ENCODE assay signal across 19 cellular contexts in genomic region chr4:129950217-129950616, GRCh38.
DNase-seq lines count a peak whose midpoint lies in the region; ATAC-seq, FAIRE-seq and TF ChIP-seq lines count a peak whose summit lies in the region.
"Had no signal": no experiment of that assay in that cellular context is flagged by ENCODE, and none has a peak within 500 bp of the region (broad histone marks: within the 10 kb centered on the region; RNA-seq: fewer than 3 reads in every experiment).

No MANE protein-coding gene starts in this region.

- H4K20me1 ChIP-seq in MM.1S (ENCODE audit: insufficient read depth, low read length) (no peaks in the 10 kb centered on the region), PC-3 (ENCODE audit: low read length) (no peaks in the 10 kb centered on the region), GM12878 (ENCODE audit: control insufficient read depth, insufficient read depth) (no peaks in the 10 kb centered on the region)

- H3K4me3 ChIP-seq in MM.1S (ENCODE audit: low read length), result no peak overlapping the region
- H3K4me3 ChIP-seq in PC-3 (ENCODE audit: low read length), result no peak overlapping the region
- no peak overlapping the region for H3K4me3 ChIP-seq in GM12878
- H3K4me3 ChIP-seq: GM23338 had no signal

- no peak for TF ChIP-seq POLR2A in GM12878 (IDR thresholded peaks at IDR 0.05; ENCODE audit: low read depth, low read length)

- TF ChIP-seq EP300 in GM12878 (IDR thresholded peaks at IDR 0.05; ENCODE audit: borderline replicate concordance in 1 of 2, control insufficient read depth in 1 of 2, low read depth in 2 of 2, low read length in 2 of 2), result no peak

- H3K9me3 ChIP-seq in MM.1S (replicated peaks; ENCODE audit: insufficient read depth, low read length) (no peaks in the 10 kb centered on the region), PC-3 (ENCODE audit: low read length) (no peaks in the 10 kb centered on the region), GM12878 (replicated peaks; ENCODE audit: control insufficient read depth, insufficient read depth, low read length) (no peaks in the 10 kb centered on the region)
- H3K9me3 ChIP-seq: Caco-2 had no signal

- H2AFZ ChIP-seq in MM.1S (ENCODE audit: low read length) (no peak overlapping the region), PC-3 (ENCODE audit: low read length) (0 out of 2 replicates have a peak overlapping the region, but pooled peaks have one; percentile 13), GM12878 (ENCODE audit: control insufficient read depth, low read depth, low read length) (no peak overlapping the region)
- H2AFZ ChIP-seq: GM23338 had no signal

- no peak overlapping the region for H3K9ac ChIP-seq in MM.1S (ENCODE audit: low read length)
- no peak overlapping the region for H3K9ac ChIP-seq in PC-3 (ENCODE audit: low read length)
- H3K9ac ChIP-seq in GM12878 (ENCODE audit: control insufficient read depth, insufficient read depth, low read length), result no peak overlapping the region

- peak overlapping the region; percentile 23; the same call in 1 of the 2 replicates for H3K4me2 ChIP-seq in MM.1S (ENCODE audit: low read depth, low read length)
- H3K4me2 ChIP-seq in PC-3 (ENCODE audit: low read length), result no peak overlapping the region
- H3K4me2 ChIP-seq in GM12878 (ENCODE audit: control insufficient read depth, insufficient read depth), result no peak overlapping the region
- H3K4me2 ChIP-seq: GM23338 had no signal

- CTCF ChIA-PET in PC-3 (lab: Charles Lee) (no interaction called here), GM12878 (lab: Yijun Ruan, JAX) (no interaction called here)

- H3K27me3 ChIP-seq in MM.1S (replicated peaks; ENCODE audit: insufficient read depth, low read length), result no peaks in the 10 kb centered on the region
- H3K27me3 ChIP-seq in PC-3 (ENCODE audit: low read length), result no peaks in the 10 kb centered on the region
- no peaks in the 10 kb centered on the region for H3K27me3 ChIP-seq in GM12878 (replicated peaks in 1 of 2; ENCODE audit: control insufficient read depth in 2 of 2, insufficient read depth in 2 of 2, low read length in 1 of 2)

- H3K9me2 ChIP-seq in MM.1S (replicated peaks; ENCODE audit: insufficient read depth, low read length) (no peaks in the 10 kb centered on the region), PC-3 (replicated peaks; ENCODE audit: low read length) (no peaks in the 10 kb centered on the region)

- WGBS in GM12878 (ENCODE audit: insufficient coverage, insufficient replicate concordance, low lambda C conversion rate, missing lambda C conversion rate), result 29% methylated on average over 3 of the region's 3 CpGs

- BruUV-seq in PC-3 (replicated peaks; lab: Mats Ljungman, UMichigan), result no TSS peak
- no TSS peak for BruUV-seq in GM12878 (replicated peaks; lab: Mats Ljungman, UMichigan)

- H3K36me3 ChIP-seq in MM.1S (replicated peaks; ENCODE audit: insufficient read depth, low read length), result no peaks in the 10 kb centered on the region
- H3K36me3 ChIP-seq in PC-3 (ENCODE audit: low read depth, low read length), result no peaks in the 10 kb centered on the region
- H3K36me3 ChIP-seq in GM12878 (ENCODE audit: control insufficient read depth in 2 of 2, insufficient read depth in 2 of 2, low read length in 1 of 2), result no peaks in the 10 kb centered on the region

- no peak for TF ChIP-seq CTCF in MM.1S (IDR thresholded peaks at IDR 0.05; ENCODE audit: low read length)
- no peak for TF ChIP-seq CTCF in PC-3 (conservative IDR thresholded peaks at IDR 0.05; ENCODE audit: low read depth, low read length)
- no peak for TF ChIP-seq CTCF in GM12878 (IDR thresholded peaks at IDR 0.05 in 2 of 3, conservative IDR thresholded peaks at IDR 0.05 in 1 of 3; ENCODE audit: control insufficient read depth in 2 of 3, extremely low read depth in 1 of 3, insufficient read depth in 1 of 3, low read depth in 3 of 3, low read length in 3 of 3)

- H3K79me2 ChIP-seq in MM.1S (ENCODE audit: low read length), result no peaks in the 10 kb centered on the region
- no peaks in the 10 kb centered on the region for H3K79me2 ChIP-seq in PC-3 (ENCODE audit: low read length)
- H3K79me2 ChIP-seq in GM12878 (ENCODE audit: control insufficient read depth, insufficient read depth, low read length), result no peaks in the 10 kb centered on the region

- no peak for ATAC-seq in PC-3
- peak; percentile 41; the same call in 2 of the 3 replicates for ATAC-seq in GM12878
- ATAC-seq: GM23338 had no signal

- RAD21 ChIA-PET in GM12878 (lab: Charles Lee; ENCODE audit: unreplicated experiment), result no interaction called here

- POLR2A ChIA-PET in PC-3 (lab: Charles Lee; ENCODE audit: unreplicated experiment) (no interaction called here), GM12878 (lab: Charles Lee) (no interaction called here)

- no peak overlapping the region for H3K27ac ChIP-seq in MM.1S (ENCODE audit: low read length)
- no peak overlapping the region for H3K27ac ChIP-seq in PC-3 (ENCODE audit: low read length)
- H3K27ac ChIP-seq in GM12878 (ENCODE audit: control insufficient read depth, insufficient read depth), result no peak overlapping the region
- H3K27ac ChIP-seq: C4-2B, HL-60 had no signal

- peak; percentile 33 for DNase-seq in MM.1S
- peak; percentile 15 for DNase-seq in MV-4-11 (lab: John Stamatoyannopoulos, UW)
- no peak for DNase-seq in PC-3
- DNase-seq in GM12878 (ENCODE audit: low read depth, low spot score), result no peak
- no peak for DNase-seq in NCI-H748 treated with DMSO at 0.1 percent for 48 hours (lab: John Stamatoyannopoulos, UW)
- no peak for DNase-seq in activated CD4-positive, alpha-beta T cell treated with anti-CD3 and anti-CD28 coated beads, Interleukin-2, amount 50 U/mL, for 48 hours
- no peak for DNase-seq in retina
- DNase-seq: AML-193; Caco-2; CD4-positive, alpha-beta T cell; HCEC 1CT had no signal

- H3K4me1 ChIP-seq in MM.1S (ENCODE audit: low read length) (peaks cover 3% of the 10 kb centered on the region; the same call in 1 of the 2 replicates), PC-3 (ENCODE audit: insufficient read depth, low read length) (no peaks in the 10 kb centered on the region), GM12878 (ENCODE audit: control insufficient read depth, insufficient read depth, low read length) (no peaks in the 10 kb centered on the region)
- H3K4me1 ChIP-seq: Caco-2 had no signal

- SMC1A ChIA-PET in GM12878 (lab: Charles Lee; ENCODE audit: uncharacterized antibody, unreplicated experiment), result no interaction called here

- H3F3A ChIP-seq in MM.1S (ENCODE audit: insufficient read depth, low read length) (no peaks in the 10 kb centered on the region), PC-3 (ENCODE audit: low read length, unreplicated experiment) (no peaks in the 10 kb centered on the region)

- no peak for TF ChIP-seq RAD21 in GM12878 (IDR thresholded peaks at IDR 0.05; ENCODE audit: insufficient read depth, low read depth, low read length)

- no peak for FAIRE-seq in GM12878 (lab: Jason Lieb, UNC)
- FAIRE-seq: D721Med, G401.6, GM12892, GM18507, H54 had no signal

- intact Hi-C loops in PC-3 (cut with micrococcal nuclease), result no loop called here
- intact Hi-C loops in GM12878 (cut with micrococcal nuclease; ENCODE audit: unreplicated experiment), result no loop called here

- in situ Hi-C loops in GM12878 (cut with MboI), result no loop called here

TF ChIP-seq in GM12878, 131 proteins besides CTCF, POLR2A, EP300 and RAD21 (continues in another document):
- TF ChIP-seq, protein P1, sequence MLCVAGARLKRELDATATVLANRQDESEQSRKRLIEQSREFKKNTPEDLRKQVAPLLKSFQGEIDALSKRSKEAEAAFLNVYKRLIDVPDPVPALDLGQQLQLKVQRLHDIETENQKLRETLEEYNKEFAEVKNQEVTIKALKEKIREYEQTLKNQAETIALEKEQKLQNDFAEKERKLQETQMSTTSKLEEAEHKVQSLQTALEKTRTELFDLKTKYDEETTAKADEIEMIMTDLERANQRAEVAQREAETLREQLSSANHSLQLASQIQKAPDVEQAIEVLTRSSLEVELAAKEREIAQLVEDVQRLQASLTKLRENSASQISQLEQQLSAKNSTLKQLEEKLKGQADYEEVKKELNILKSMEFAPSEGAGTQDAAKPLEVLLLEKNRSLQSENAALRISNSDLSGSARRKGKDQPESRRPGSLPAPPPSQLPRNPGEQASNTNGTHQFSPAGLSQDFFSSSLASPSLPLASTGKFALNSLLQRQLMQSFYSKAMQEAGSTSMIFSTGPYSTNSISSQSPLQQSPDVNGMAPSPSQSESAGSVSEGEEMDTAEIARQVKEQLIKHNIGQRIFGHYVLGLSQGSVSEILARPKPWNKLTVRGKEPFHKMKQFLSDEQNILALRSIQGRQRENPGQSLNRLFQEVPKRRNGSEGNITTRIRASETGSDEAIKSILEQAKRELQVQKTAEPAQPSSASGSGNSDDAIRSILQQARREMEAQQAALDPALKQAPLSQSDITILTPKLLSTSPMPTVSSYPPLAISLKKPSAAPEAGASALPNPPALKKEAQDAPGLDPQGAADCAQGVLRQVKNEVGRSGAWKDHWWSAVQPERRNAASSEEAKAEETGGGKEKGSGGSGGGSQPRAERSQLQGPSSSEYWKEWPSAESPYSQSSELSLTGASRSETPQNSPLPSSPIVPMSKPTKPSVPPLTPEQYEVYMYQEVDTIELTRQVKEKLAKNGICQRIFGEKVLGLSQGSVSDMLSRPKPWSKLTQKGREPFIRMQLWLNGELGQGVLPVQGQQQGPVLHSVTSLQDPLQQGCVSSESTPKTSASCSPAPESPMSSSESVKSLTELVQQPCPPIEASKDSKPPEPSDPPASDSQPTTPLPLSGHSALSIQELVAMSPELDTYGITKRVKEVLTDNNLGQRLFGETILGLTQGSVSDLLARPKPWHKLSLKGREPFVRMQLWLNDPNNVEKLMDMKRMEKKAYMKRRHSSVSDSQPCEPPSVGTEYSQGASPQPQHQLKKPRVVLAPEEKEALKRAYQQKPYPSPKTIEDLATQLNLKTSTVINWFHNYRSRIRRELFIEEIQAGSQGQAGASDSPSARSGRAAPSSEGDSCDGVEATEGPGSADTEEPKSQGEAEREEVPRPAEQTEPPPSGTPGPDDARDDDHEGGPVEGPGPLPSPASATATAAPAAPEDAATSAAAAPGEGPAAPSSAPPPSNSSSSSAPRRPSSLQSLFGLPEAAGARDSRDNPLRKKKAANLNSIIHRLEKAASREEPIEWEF (IDR thresholded peaks at IDR 0.05; ENCODE audit: insufficient replicate concordance, low read depth, low read length), result no peak
- TF ChIP-seq ZNF384 (IDR thresholded peaks at IDR 0.05; ENCODE audit: borderline replicate concordance, low read depth, low read length) (peak; percentile 13; the same call in 1 of the 2 replicates), CREB1 (IDR thresholded peaks at IDR 0.05; ENCODE audit: low read depth) (no peak), SPI1 (IDR thresholded peaks at IDR 0.05; ENCODE audit: borderline replicate concordance, insufficient read depth, low read depth, low read length) (peak; percentile 51; the same call in 1 of the 2 replicates), POLR2AphosphoS2 (IDR thresholded peaks at IDR 0.05; ENCODE audit: low read depth, low read length) (no peak)

Comparison
In these comparisons a context has a peak if more than half of its experiments do, and no peak if none do; other contexts are left out.
1. DNase-seq: peak in MM.1S (single experiment) and MV-4-11 (single experiment); none in PC-3 (single experiment), GM12878 (single experiment), NCI-H748 treated with DMSO at 0.1 percent for 48 hours (single experiment), activated CD4-positive, alpha-beta T cell treated with anti-CD3 and anti-CD28 coated beads, Interleukin-2, amount 50 U/mL, for 48 hours (0 of 2) and retina (single experiment).